10 cellular contexts compared by ENCODE assay signal in the genomic region with DNA sequence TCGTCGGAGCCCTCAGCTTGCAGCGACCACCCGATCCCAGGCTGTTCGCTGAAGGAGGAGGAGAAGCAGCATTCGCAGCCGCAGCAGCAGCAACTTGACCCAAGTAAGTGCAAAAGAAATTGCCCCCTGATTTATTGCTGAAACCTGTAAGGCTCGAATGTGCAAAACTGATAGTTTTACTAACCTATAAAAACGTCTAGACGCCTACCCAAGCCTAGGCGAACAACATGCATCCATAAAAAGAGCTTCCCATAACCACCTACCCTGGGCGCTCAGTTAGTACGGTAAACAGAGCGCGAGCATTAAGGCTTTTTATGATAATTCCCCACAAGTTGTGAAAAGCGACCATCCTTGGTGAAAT. TPM values are rescaled to one million over a fixed set of nuclear protein-coding genes. Genes with fewer than 3 reads are reported as not detected.
DNase-seq lines count a peak whose midpoint lies in the region; ATAC-seq and TF ChIP-seq lines count a peak whose summit lies in the region.
"Had no signal": no experiment of that assay in that cellular context is flagged by ENCODE, and none has a peak within 500 bp of the region (broad histone marks: within the 10 kb centered on the region; RNA-seq: fewer than 3 reads in every experiment).

No MANE protein-coding gene starts in this region.

- no peaks in the 10 kb centered on the region for H3K4me1 Mint-ChIP-seq in MCF 10A (ENCODE audit: insufficient read depth, unreplicated experiment)
- peaks cover 12% of the 10 kb centered on the region for H3K4me1 Mint-ChIP-seq in mesothelial cell of epicardium

- H3K4me1 ChIP-seq in breast epithelium = no peaks in the 10 kb centered on the region
- H3K4me1 ChIP-seq in adipocyte (ENCODE audit: control insufficient read depth, insufficient read depth, low read length) = peaks cover 14% of the 10 kb centered on the region
- peaks cover 0 to 34% (median 9%) of the 10 kb centered on the region in 4 donors for H3K4me1 ChIP-seq in tibial nerve
- peaks cover 13 to 26% (median 22%) of the 10 kb centered on the region in 4 donors for H3K4me1 ChIP-seq in upper lobe of left lung

- H3K36me3 ChIP-seq in breast epithelium = no peaks in the 10 kb centered on the region
- H3K36me3 ChIP-seq in adipocyte (ENCODE audit: control insufficient read depth, insufficient read depth, low read length, severe bottlenecking) = no peaks in the 10 kb centered on the region
- no peaks in the 10 kb centered on the region for H3K36me3 ChIP-seq in tibial nerve
- H3K36me3 ChIP-seq in upper lobe of left lung = no peaks in the 10 kb centered on the region

- CTCF ChIA-PET in MCF 10A (lab: Yijun Ruan, JAX) = interaction anchor here (0.7 to 1.1 kb wide), 4 partner anchors 13 to 1703 kb away, joined by 3 read pairs; no protein-coding TSS in a partner anchor

- DNase-seq in breast epithelium (ENCODE audit: low spot score in 2 of 2) = no peak
- DNase-seq in MCF 10A (ENCODE audit: unreplicated experiment) = no peak
- no peak for DNase-seq in adipocyte (ENCODE audit: low read depth)
- no peak for DNase-seq in mesothelial cell of epicardium (ENCODE audit: low spot score in 2 of 2, unreplicated experiment in 2 of 2)
- DNase-seq in tibial nerve (ENCODE audit: low spot score in 2 of 2) = no peak
- no peak for DNase-seq in upper lobe of left lung
- DNase-seq: NCI-H510A had no signal

- POLR2A ChIA-PET in MCF 10A (lab: Yijun Ruan, JAX) = no interaction called here

- TF ChIP-seq POLR2A in breast epithelium (IDR thresholded peaks at IDR 0.05) (no peak), tibial nerve (IDR thresholded peaks at IDR 0.05) (no peak), upper lobe of left lung (IDR thresholded peaks at IDR 0.05) (no peak)

- H3K27ac ChIP-seq in breast epithelium = peak overlapping the region in 1 of 2 donors; percentile 89
- H3K27ac ChIP-seq in tibial nerve = peak overlapping the region in 2 of 4 donors; percentile 21 to 81
- H3K27ac ChIP-seq in upper lobe of left lung = no peak overlapping the region

- H3K9me3 ChIP-seq in breast epithelium (no peaks in the 10 kb centered on the region), adipocyte (ENCODE audit: control insufficient read depth, low read length) (peaks cover 2% of the 10 kb centered on the region), tibial nerve (no peaks in the 10 kb centered on the region), upper lobe of left lung (peaks cover 0 to 5% (median 0%) of the 10 kb centered on the region in 4 donors)

- BruUV-seq in MCF 10A (replicated peaks; lab: Mats Ljungman, UMichigan) = no TSS peak

- H3K4me3 Mint-ChIP-seq in MCF 10A (ENCODE audit: unreplicated experiment) (no peak overlapping the region), mesothelial cell of epicardium (peak overlapping the region; percentile 58)

- peak overlapping the region; percentile 86 for H3K9ac ChIP-seq in adipocyte (ENCODE audit: low read length)

- intact Hi-C loops in breast epithelium (cut with DNase I; ENCODE audit: low total_unique reads) = no loop called here
- intact Hi-C loops in MCF 10A (cut with micrococcal nuclease) = no loop called here

- peaks cover 34% of the 10 kb centered on the region for H3K27me3 Mint-ChIP-seq in MCF 10A (ENCODE audit: insufficient read depth, unreplicated experiment)
- peaks cover 98% of the 10 kb centered on the region for H3K27me3 Mint-ChIP-seq in mesothelial cell of epicardium (ENCODE audit: low read depth)

- H3K27ac Mint-ChIP-seq in MCF 10A (ENCODE audit: low read depth, unreplicated experiment) (no peak overlapping the region), mesothelial cell of epicardium (no peak overlapping the region)
- H3K27ac Mint-ChIP-seq: CD14-positive monocyte had no signal

- H3K4me3 ChIP-seq in breast epithelium = peak overlapping the region; percentile 54 to 64 (median 62)
- H3K4me3 ChIP-seq in adipocyte (ENCODE audit: low read length) = peak overlapping the region; percentile 89
- peak overlapping the region; percentile 35 to 60 (median 42) for H3K4me3 ChIP-seq in tibial nerve
- peak overlapping the region in 1 of 4 donors; percentile 37 for H3K4me3 ChIP-seq in upper lobe of left lung

- H3K9me3 Mint-ChIP-seq in MCF 10A (ENCODE audit: unreplicated experiment) (no peaks in the 10 kb centered on the region), mesothelial cell of epicardium (no peaks in the 10 kb centered on the region)

- 12 to 17% methylated on average over 15 to 16 of the region's 16 CpGs for WGBS in tibial nerve, 2 donors
- WGBS in upper lobe of left lung, 2 donors = 8 to 12% methylated on average over 14 to 16 of the region's 16 CpGs

- ATAC-seq in HG02884 (IDR thresholded peaks at IDR 0.05; ENCODE audit: unreplicated experiment) (no peak), upper lobe of left lung (ENCODE audit: low FRiP score in 2 of 2) (no peak), GM21447 (IDR thresholded peaks at IDR 0.05; ENCODE audit: unreplicated experiment) (no peak)

- no peaks in the 10 kb centered on the region for H3K36me3 Mint-ChIP-seq in MCF 10A (ENCODE audit: insufficient read depth, unreplicated experiment)
- no peaks in the 10 kb centered on the region for H3K36me3 Mint-ChIP-seq in mesothelial cell of epicardium

- TF ChIP-seq CTCF in breast epithelium (IDR thresholded peaks at IDR 0.05) = no peak
- no peak for TF ChIP-seq CTCF in MCF 10A (IDR thresholded peaks at IDR 0.05; ENCODE audit: unreplicated experiment)
- TF ChIP-seq CTCF in mesothelial cell of epicardium (IDR thresholded peaks at IDR 0.05; ENCODE audit: unreplicated experiment) = no peak
- TF ChIP-seq CTCF in tibial nerve (IDR thresholded peaks at IDR 0.05) = no peak
- no peak for TF ChIP-seq CTCF in upper lobe of left lung (IDR thresholded peaks at IDR 0.05)

- no peak for TF ChIP-seq EP300 in tibial nerve (IDR thresholded peaks at IDR 0.05)
- no peak for TF ChIP-seq EP300 in upper lobe of left lung (IDR thresholded peaks at IDR 0.05)

- H3K27me3 ChIP-seq in breast epithelium = peaks cover 0 to 88% of the 10 kb centered on the region in 2 donors
- peaks cover 31% of the 10 kb centered on the region for H3K27me3 ChIP-seq in adipocyte (replicated peaks; ENCODE audit: control insufficient read depth, insufficient read depth, low read length)
- H3K27me3 ChIP-seq in tibial nerve = peaks cover 10 to 98% of the 10 kb centered on the region in 2 donors
- H3K27me3 ChIP-seq in upper lobe of left lung = peaks cover 1 to 84% (median 55%) of the 10 kb centered on the region in 4 donors

RNA-seq across cellular contexts. Expression of a gene that starts 0.9 kb away (rescaled TPM):
- total RNA-seq in breast epithelium (10 to 100 TPM in 1 of 3 donors, 1 to 10 TPM in 2; 2.4 to 17.0 (median 2.8) TPM), MCF 10A (2022) (not detected in 2 replicates), mesothelial cell of epicardium (0.93 to 1.2 TPM (median 1.1 TPM) in 3 replicates), tibial nerve (1 to 10 TPM; 1.9 to 9.4 (median 5.9) TPM), upper lobe of left lung (1 to 10 TPM in 1 of 6 donors, under 1 TPM in 1, not detected in 4; 0.40 to 1.2 TPM)

RNA-seq across cellular contexts. Expression of a gene that starts 6.0 kb away (rescaled TPM):
- total RNA-seq in breast epithelium (10 to 100 TPM; 10.5 to 36.1 (median 13.8) TPM), MCF 10A (2022) (not detected in 2 replicates), mesothelial cell of epicardium (0.29 to 0.58 TPM (median 0.40 TPM) in 3 replicates), tibial nerve (10 to 100 TPM; 12.6 to 19.5 (median 16.7) TPM), upper lobe of left lung (1 to 10 TPM in 1 of 6 donors, under 1 TPM in 4, not detected in 1; 0.43 to 2.3 (median 0.74) TPM)

RNA-seq across cellular contexts. Expression of a gene that starts 6.9 kb away (rescaled TPM):
- 1 to 10 TPM in 2 of 3 donors, not detected in 1; 1.6 to 5.2 TPM for total RNA-seq in breast epithelium
- not detected in 2 replicates for total RNA-seq in MCF 10A (2022)
- total RNA-seq in mesothelial cell of epicardium = 3.2 to 4.1 TPM (median 3.9 TPM) in 3 replicates
- 1 to 10 TPM in 2 of 4 donors, under 1 TPM in 2; 0.39 to 2.1 (median 1.1) TPM for total RNA-seq in tibial nerve
- under 1 TPM in 2 of 6 donors, not detected in 4; 0.47 to 0.55 TPM for total RNA-seq in upper lobe of left lung

RNA-seq across cellular contexts. Expression of a gene that starts 16.4 kb away (rescaled TPM):
- total RNA-seq in breast epithelium (under 1 TPM in 1 of 3 donors, not detected in 2; 0.66 TPM), MCF 10A (2022) (not detected in 2 replicates), mesothelial cell of epicardium (1.9 to 3.0 TPM (median 2.2 TPM) in 3 replicates), tibial nerve (1 to 10 TPM in 2 of 4 donors, under 1 TPM in 1, not detected in 1; 0.21 to 1.8 (median 1.2) TPM), upper lobe of left lung (not detected)

RNA-seq across cellular contexts. Expression of a gene that starts 23.9 kb away (rescaled TPM):
- total RNA-seq in breast epithelium = not detected
- total RNA-seq in MCF 10A (2022) = not detected in 2 replicates
- total RNA-seq in mesothelial cell of epicardium = 0.27 to 0.40 TPM (median 0.27 TPM) in 3 replicates
- not detected for total RNA-seq in tibial nerve
- not detected for total RNA-seq in upper lobe of left lung
